In the genomic region with DNA sequence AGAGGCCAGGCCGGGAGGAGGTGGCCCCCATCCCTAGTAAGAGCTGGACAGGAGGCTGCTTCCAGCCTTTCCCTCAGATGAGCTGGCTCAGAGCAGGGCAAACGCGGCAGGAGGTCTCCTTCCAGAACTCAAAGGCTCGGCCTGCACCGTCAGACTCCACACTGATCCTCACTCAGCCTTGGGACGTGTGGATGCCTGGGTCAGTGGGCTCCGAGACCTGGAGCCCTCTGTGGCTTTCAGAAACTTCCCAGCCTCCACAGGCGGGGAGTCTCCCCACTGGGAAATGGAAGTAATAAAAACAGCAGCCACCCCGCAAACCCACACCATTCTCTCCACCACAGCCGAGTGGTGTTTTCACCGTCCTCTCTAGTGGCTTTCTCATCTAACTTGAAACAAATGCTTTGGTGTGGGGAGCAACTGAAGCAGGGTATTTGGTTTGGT, we compare ENCODE assay signal across 15 cellular contexts. TPM values are rescaled to one million over a fixed set of nuclear protein-coding genes. Genes with fewer than 3 reads are reported as not detected.
A peak's percentile ranks its signal among the peaks of the same experiment; 100 is the strongest.
DNase-seq lines count a peak whose midpoint lies in the region; ATAC-seq and TF ChIP-seq lines count a peak whose summit lies in the region.
"Had no signal": no experiment of that assay in that cellular context is flagged by ENCODE, and none has a peak within 500 bp of the region (broad histone marks: within the 10 kb centered on the region; RNA-seq: fewer than 3 reads in every experiment).

No MANE protein-coding gene starts in this region.

- H3K27ac Mint-ChIP-seq in activated CD4-positive, alpha-beta T cell treated with anti-CD3 and anti-CD28 coated beads, Interleukin-2, amount 10 ng/mL, durations not matched to agents 7 days and 5 days, result peak overlapping the region; percentile 82
- no peak overlapping the region for H3K27ac Mint-ChIP-seq in activated CD4-positive, alpha-beta T cell treated with anti-CD3 and anti-CD28 coated beads, Interleukin-2, amount 10 ng/mL, durations not matched to agents 24 days and 14 days
- H3K27ac Mint-ChIP-seq in central memory CD8-positive, alpha-beta T cell (ENCODE audit: low read depth), result peak overlapping the region; percentile 79
- H3K27ac Mint-ChIP-seq in MCF 10A (ENCODE audit: low read depth, unreplicated experiment), result no peak overlapping the region

- peaks cover 0 to 81% (median 16%) of the 10 kb centered on the region in 6 donors for H3K36me3 ChIP-seq in spleen
- H3K36me3 ChIP-seq: gastrocnemius medialis, Peyer's patch, thyroid gland had no signal

- peak; percentile 48 for DNase-seq in activated CD4-positive, alpha-beta T cell treated with anti-CD3 and anti-CD28 coated beads, Interleukin-2, amount 10 ng/mL, durations not matched to agents 7 days and 5 days
- DNase-seq in activated CD4-positive, alpha-beta T cell treated with anti-CD3 and anti-CD28 coated beads, Interleukin-2, amount 10 ng/mL, durations not matched to agents 24 days and 14 days, result no peak
- DNase-seq in MV-4-11 (lab: John Stamatoyannopoulos, UW) (peak; percentile 5), spleen (peak; percentile 37), MCF 10A (ENCODE audit: unreplicated experiment) (no peak), T1000 (lab: John Stamatoyannopoulos, UW) (no peak)
- DNase-seq in central memory CD8-positive, alpha-beta T cell (ENCODE audit: low spot score in 2 of 2), result no peak
- DNase-seq: amniotic stem cell, Caco-2, gastrocnemius medialis, NCI-H774, Peyer's patch, retina, thyroid gland had no signal

- H3K4me3 Mint-ChIP-seq in activated CD4-positive, alpha-beta T cell treated with anti-CD3 and anti-CD28 coated beads, Interleukin-2, amount 10 ng/mL, durations not matched to agents 7 days and 5 days, result no peak overlapping the region
- H3K4me3 Mint-ChIP-seq in activated CD4-positive, alpha-beta T cell treated with anti-CD3 and anti-CD28 coated beads, Interleukin-2, amount 10 ng/mL, durations not matched to agents 24 days and 14 days, result no peak overlapping the region
- peak overlapping the region; percentile 52 for H3K4me3 Mint-ChIP-seq in central memory CD8-positive, alpha-beta T cell
- H3K4me3 Mint-ChIP-seq in MCF 10A (ENCODE audit: unreplicated experiment), result no peak overlapping the region

- intact Hi-C loops in activated CD4-positive, alpha-beta T cell treated with anti-CD3 and anti-CD28 coated beads, Interleukin-2, amount 10 ng/mL, durations not matched to agents 24 days and 14 days (cut with micrococcal nuclease), result no loop called here
- intact Hi-C loops in spleen (cut with DNase I; ENCODE audit: low total_unique reads), result no loop called here
- intact Hi-C loops in MCF 10A (cut with micrococcal nuclease), result no loop called here

- no peak for TF ChIP-seq CTCF in spleen (IDR thresholded peaks at IDR 0.05 in 8 of 11, conservative IDR thresholded peaks at IDR 0.05 in 3 of 11)
- TF ChIP-seq CTCF in MCF 10A (IDR thresholded peaks at IDR 0.05; ENCODE audit: unreplicated experiment), result no peak

- peak overlapping the region in 3 of 8 donors; percentile 8 to 34 (median 24) for H3K27ac ChIP-seq in spleen
- H3K27ac ChIP-seq: gastrocnemius medialis, thyroid gland had no signal

- POLR2A ChIA-PET in activated CD4-positive, alpha-beta T cell treated with anti-CD3 and anti-CD28 coated beads, Interleukin-2, amount 10 ng/mL, durations not matched to agents 7 days and 5 days (lab: Charles Lee), result no interaction called here
- POLR2A ChIA-PET in MCF 10A (lab: Yijun Ruan, JAX), result no interaction called here

- H3K9me3 Mint-ChIP-seq in activated CD4-positive, alpha-beta T cell treated with anti-CD3 and anti-CD28 coated beads, Interleukin-2, amount 10 ng/mL, durations not matched to agents 7 days and 5 days, result no peaks in the 10 kb centered on the region
- no peaks in the 10 kb centered on the region for H3K9me3 Mint-ChIP-seq in activated CD4-positive, alpha-beta T cell treated with anti-CD3 and anti-CD28 coated beads, Interleukin-2, amount 10 ng/mL, durations not matched to agents 24 days and 14 days
- H3K9me3 Mint-ChIP-seq in central memory CD8-positive, alpha-beta T cell, result no peaks in the 10 kb centered on the region
- H3K9me3 Mint-ChIP-seq in MCF 10A (ENCODE audit: unreplicated experiment), result no peaks in the 10 kb centered on the region

- no TSS peak for BruUV-seq in MCF 10A (replicated peaks; lab: Mats Ljungman, UMichigan)

- peaks cover 63% of the 10 kb centered on the region for H3K4me1 Mint-ChIP-seq in activated CD4-positive, alpha-beta T cell treated with anti-CD3 and anti-CD28 coated beads, Interleukin-2, amount 10 ng/mL, durations not matched to agents 7 days and 5 days
- H3K4me1 Mint-ChIP-seq in activated CD4-positive, alpha-beta T cell treated with anti-CD3 and anti-CD28 coated beads, Interleukin-2, amount 10 ng/mL, durations not matched to agents 24 days and 14 days, result peaks cover 38% of the 10 kb centered on the region
- H3K4me1 Mint-ChIP-seq in central memory CD8-positive, alpha-beta T cell, result peaks cover 59% of the 10 kb centered on the region
- no peaks in the 10 kb centered on the region for H3K4me1 Mint-ChIP-seq in MCF 10A (ENCODE audit: insufficient read depth, unreplicated experiment)

- CTCF ChIA-PET in activated CD4-positive, alpha-beta T cell treated with anti-CD3 and anti-CD28 coated beads, Interleukin-2, amount 10 ng/mL, durations not matched to agents 7 days and 5 days (lab: Charles Lee), result no interaction called here
- CTCF ChIA-PET in MCF 10A (lab: Yijun Ruan, JAX), result no interaction called here

- H3K4me1 ChIP-seq in spleen, result peaks cover 5 to 98% (median 71%) of the 10 kb centered on the region in 6 donors
- H3K4me1 ChIP-seq: Caco-2, gastrocnemius medialis, Peyer's patch, thyroid gland had no signal

- ATAC-seq in central memory CD8-positive, alpha-beta T cell (replicated peaks; ENCODE audit: extremely low read depth, poor library complexity, severe bottlenecking), result peak; percentile 74
- ATAC-seq in HG02981 (IDR thresholded peaks at IDR 0.05; ENCODE audit: unreplicated experiment), result no peak

- no peak for TF ChIP-seq POLR2A in spleen (IDR thresholded peaks at IDR 0.05)

- H3K27me3 ChIP-seq in spleen (replicated peaks in 1 of 7), result no peaks in the 10 kb centered on the region
- H3K27me3 ChIP-seq: gastrocnemius medialis, Peyer's patch, thyroid gland had no signal

- H3K36me3 Mint-ChIP-seq in activated CD4-positive, alpha-beta T cell treated with anti-CD3 and anti-CD28 coated beads, Interleukin-2, amount 10 ng/mL, durations not matched to agents 7 days and 5 days (ENCODE audit: low read depth), result peaks cover 26% of the 10 kb centered on the region
- H3K36me3 Mint-ChIP-seq in activated CD4-positive, alpha-beta T cell treated with anti-CD3 and anti-CD28 coated beads, Interleukin-2, amount 10 ng/mL, durations not matched to agents 24 days and 14 days (ENCODE audit: low read depth), result peaks cover 19% of the 10 kb centered on the region
- peaks cover 39% of the 10 kb centered on the region for H3K36me3 Mint-ChIP-seq in central memory CD8-positive, alpha-beta T cell (ENCODE audit: insufficient read depth)
- no peaks in the 10 kb centered on the region for H3K36me3 Mint-ChIP-seq in MCF 10A (ENCODE audit: insufficient read depth, unreplicated experiment)

- 62 to 82% (median 73%) methylated on average over 11 of the region's 11 CpGs for WGBS in spleen, 5 donors

- H3K4me3 ChIP-seq in spleen, result no peak overlapping the region
- H3K4me3 ChIP-seq: gastrocnemius medialis, Peyer's patch, thyroid gland had no signal

- no peaks in the 10 kb centered on the region for H3K27me3 Mint-ChIP-seq in activated CD4-positive, alpha-beta T cell treated with anti-CD3 and anti-CD28 coated beads, Interleukin-2, amount 10 ng/mL, durations not matched to agents 7 days and 5 days
- no peaks in the 10 kb centered on the region for H3K27me3 Mint-ChIP-seq in activated CD4-positive, alpha-beta T cell treated with anti-CD3 and anti-CD28 coated beads, Interleukin-2, amount 10 ng/mL, durations not matched to agents 24 days and 14 days
- no peaks in the 10 kb centered on the region for H3K27me3 Mint-ChIP-seq in central memory CD8-positive, alpha-beta T cell
- H3K27me3 Mint-ChIP-seq in MCF 10A (ENCODE audit: insufficient read depth, unreplicated experiment), result no peaks in the 10 kb centered on the region

- H3K9me3 ChIP-seq in spleen, result no peaks in the 10 kb centered on the region
- H3K9me3 ChIP-seq: Caco-2, gastrocnemius medialis, Peyer's patch, thyroid gland had no signal

RNA-seq across cellular contexts. Expression of a gene that starts 54.3 kb away (rescaled TPM):
- total RNA-seq in activated CD4-positive, alpha-beta T cell treated with anti-CD3 and anti-CD28 coated beads, Interleukin-2, amount 10 ng/mL, durations not matched to agents 7 days and 5 days, result 100 to 1,000 TPM; 121 to 138 TPM
- 43.6 and 45.8 TPM in 2 replicates for total RNA-seq in activated CD4-positive, alpha-beta T cell treated with anti-CD3 and anti-CD28 coated beads, Interleukin-2, amount 10 ng/mL, durations not matched to agents 24 days and 14 days
- total RNA-seq in spleen, result 100 to 1,000 TPM; 172 to 246 (median 186) TPM
- polyA plus RNA-seq in spleen, result 10 to 100 TPM; 71.1 to 97.8 (median 97.4) TPM
- 46.1 and 64.9 TPM in 2 replicates for total RNA-seq in MCF 10A (2022)
- total RNA-seq: Caco-2 had no signal

Comparison
In these comparisons a context has a peak if more than half of its experiments do, and no peak if none do; other contexts are left out.
1. DNase-seq: peak in activated CD4-positive, alpha-beta T cell treated with anti-CD3 and anti-CD28 coated beads, Interleukin-2, amount 10 ng/mL, durations not matched to agents 7 days and 5 days (single experiment), MV-4-11 (single experiment) and spleen (single experiment); none in activated CD4-positive, alpha-beta T cell treated with anti-CD3 and anti-CD28 coated beads, Interleukin-2, amount 10 ng/mL, durations not matched to agents 24 days and 14 days (single experiment), central memory CD8-positive, alpha-beta T cell (0 of 2), MCF 10A (single experiment) and T1000 (single experiment).
2. H3K27ac Mint-ChIP-seq: peak in activated CD4-positive, alpha-beta T cell treated with anti-CD3 and anti-CD28 coated beads, Interleukin-2, amount 10 ng/mL, durations not matched to agents 7 days and 5 days (single experiment) and central memory CD8-positive, alpha-beta T cell (single experiment); none in activated CD4-positive, alpha-beta T cell treated with anti-CD3 and anti-CD28 coated beads, Interleukin-2, amount 10 ng/mL, durations not matched to agents 24 days and 14 days (single experiment) and MCF 10A (single experiment).